10 cellular contexts compared by ENCODE assay signal in the genomic region with DNA sequence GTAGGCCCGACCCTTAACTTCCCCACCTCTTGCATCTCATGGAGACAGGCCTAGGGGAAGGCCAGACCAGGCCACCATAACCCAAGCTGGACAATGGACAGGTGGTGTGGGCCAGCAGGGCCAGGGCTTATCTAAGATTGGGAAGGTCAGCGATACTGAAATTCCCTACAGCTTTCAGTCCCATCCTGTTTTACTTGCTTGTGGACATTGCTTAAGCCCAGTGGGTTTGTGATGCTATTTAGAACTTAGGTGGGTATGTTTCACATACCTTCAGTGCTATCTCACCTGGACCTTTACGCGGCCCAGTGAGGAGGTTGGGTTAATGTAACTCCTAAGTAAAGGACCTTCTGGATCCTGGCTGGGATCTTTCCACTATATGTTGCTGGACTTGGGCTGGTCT. TPM values are rescaled to one million over a fixed set of nuclear protein-coding genes. Genes with fewer than 3 reads are reported as not detected.
DNase-seq lines count a peak whose midpoint lies in the region; ATAC-seq and TF ChIP-seq lines count a peak whose summit lies in the region.
"Had no signal": no experiment of that assay in that cellular context is flagged by ENCODE, and none has a peak within 500 bp of the region (broad histone marks: within the 10 kb centered on the region; RNA-seq: fewer than 3 reads in every experiment).

No MANE protein-coding gene starts in this region.

- no peaks in the 10 kb centered on the region for H3K27me3 ChIP-seq in adrenal gland
- H3K27me3 ChIP-seq in kidney epithelial cell (ENCODE audit: control insufficient read depth, insufficient read depth, low read length) = no peaks in the 10 kb centered on the region
- no peaks in the 10 kb centered on the region for H3K27me3 ChIP-seq in thoracic aorta (replicated peaks; ENCODE audit: insufficient read depth)

- H3K4me3 ChIP-seq in adrenal gland = peak overlapping the region in 2 of 4 donors; percentile 53 to 81
- peak overlapping the region; percentile 84 for H3K4me3 ChIP-seq in kidney epithelial cell (ENCODE audit: low read depth, low read length)
- peak overlapping the region; percentile 85 for H3K4me3 ChIP-seq in thoracic aorta

- intact Hi-C loops in adrenal gland (cut with DNase I) = no loop called here

- H3K27ac Mint-ChIP-seq in activated T-cell treated with anti-CD3 and anti-CD28 coated beads, Interleukin-2, amount 50 U/mL, for 24 hours = no peak overlapping the region

- H3K9me3 Mint-ChIP-seq in activated T-cell treated with anti-CD3 and anti-CD28 coated beads, Interleukin-2, amount 50 U/mL, for 24 hours = no peaks in the 10 kb centered on the region
- H3K9me3 Mint-ChIP-seq: CD4-positive, alpha-beta memory T cell had no signal

- H3K9me3 ChIP-seq in adrenal gland (replicated peaks in 1 of 3) (no peaks in the 10 kb centered on the region), thoracic aorta (no peaks in the 10 kb centered on the region)

- TF ChIP-seq POLR2A in adrenal gland (IDR thresholded peaks at IDR 0.05) = no peak

- no peak for TF ChIP-seq CTCF in adrenal gland (IDR thresholded peaks at IDR 0.05)
- TF ChIP-seq CTCF in kidney epithelial cell (IDR thresholded peaks at IDR 0.05; ENCODE audit: insufficient read depth, low read length, poor library complexity, severe bottlenecking) = no peak
- no peak for TF ChIP-seq CTCF in thoracic aorta (IDR thresholded peaks at IDR 0.05)

- H3K4me1 Mint-ChIP-seq in activated T-cell treated with anti-CD3 and anti-CD28 coated beads, Interleukin-2, amount 50 U/mL, for 24 hours (ENCODE audit: low read depth) = peaks cover 35% of the 10 kb centered on the region

- H3K27me3 Mint-ChIP-seq in activated T-cell treated with anti-CD3 and anti-CD28 coated beads, Interleukin-2, amount 50 U/mL, for 24 hours = peaks cover 53% of the 10 kb centered on the region

- peak overlapping the region; percentile 84 for H3K4me3 Mint-ChIP-seq in activated T-cell treated with anti-CD3 and anti-CD28 coated beads, Interleukin-2, amount 50 U/mL, for 24 hours

- 36 to 60% (median 42%) methylated on average over 4 of the region's 4 CpGs for WGBS in adrenal gland, 4 donors

- H3K4me1 ChIP-seq in adrenal gland (replicated peaks in 1 of 2) (peaks cover 34 to 64% of the 10 kb centered on the region in 2 donors), thoracic aorta (ENCODE audit: control insufficient read depth in 1 of 2, low read depth in 2 of 2) (peaks cover 24 to 60% of the 10 kb centered on the region in 2 donors)

- H3K36me3 Mint-ChIP-seq in activated T-cell treated with anti-CD3 and anti-CD28 coated beads, Interleukin-2, amount 50 U/mL, for 24 hours (ENCODE audit: low read depth) = peaks cover 1% of the 10 kb centered on the region
- H3K36me3 Mint-ChIP-seq: CD4-positive, alpha-beta memory T cell had no signal

- ATAC-seq in thoracic aorta (ENCODE audit: insufficient number of reproducible peaks, low FRiP score, low read depth) = no peak

- peak overlapping the region; percentile 68 to 98 (median 92) for H3K27ac ChIP-seq in adrenal gland
- peak overlapping the region; percentile 86 to 95 for H3K27ac ChIP-seq in thoracic aorta
- H3K27ac ChIP-seq: KMS-11 had no signal

- no peaks in the 10 kb centered on the region for H3K36me3 ChIP-seq in adrenal gland (replicated peaks in 1 of 2)
- no peaks in the 10 kb centered on the region for H3K36me3 ChIP-seq in kidney epithelial cell (ENCODE audit: control insufficient read depth, insufficient read depth, low read length)
- no peaks in the 10 kb centered on the region for H3K36me3 ChIP-seq in thoracic aorta

- no peak for DNase-seq in activated T-cell treated with anti-CD3 and anti-CD28 coated beads, Interleukin-2, amount 50 U/mL, for 24 hours
- no peak for DNase-seq in activated T-cell treated with anti-CD3 and anti-CD28 coated beads, Interleukin-2, amount 50 U/mL, for 48 hours
- no peak for DNase-seq in adrenal gland
- no peak for DNase-seq in kidney epithelial cell (ENCODE audit: low read depth)
- no peak for DNase-seq in thoracic aorta (ENCODE audit: low spot score)
- no peak for DNase-seq in DMS153 (lab: John Stamatoyannopoulos, UW)
- DNase-seq in ureter (ENCODE audit: low spot score) = no peak
- no peak for DNase-seq in NCI-H82 (lab: John Stamatoyannopoulos, UW)
- DNase-seq: CD4-positive, alpha-beta memory T cell had no signal

RNA-seq across cellular contexts. Expression of gene FADS2, which starts 1.7 kb away (rescaled TPM):
- total RNA-seq in adrenal gland (1,000 to 10,000 TPM in 2 of 8 donors, 100 to 1,000 TPM in 6; 302 to 1,301 (median 562) TPM), kidney epithelial cell (222 and 235 TPM in 2 replicates), thoracic aorta (100 to 1,000 TPM in 1 of 2 donors, 10 to 100 TPM in 1; 89.2 to 234 TPM), ureter (118 TPM)
- polyA plus RNA-seq in adrenal gland = 1,000 to 10,000 TPM in 1 of 3 donors, 100 to 1,000 TPM in 2; 134 to 1,327 (median 153) TPM

RNA-seq across cellular contexts. Expression of gene FADS1, which starts 13.0 kb away (rescaled TPM):
- total RNA-seq in adrenal gland (100 to 1,000 TPM in 5 of 8 donors, 10 to 100 TPM in 3; 60.3 to 361 (median 102) TPM), kidney epithelial cell (94.5 and 96.3 TPM in 2 replicates), thoracic aorta (10 to 100 TPM; 39.0 to 52.9 TPM), ureter (40.7 TPM)
- 100 to 1,000 TPM in 1 of 3 donors, 10 to 100 TPM in 2; 28.3 to 410 (median 32.1) TPM for polyA plus RNA-seq in adrenal gland

RNA-seq across cellular contexts. Expression of gene FEN1, which starts 37.1 kb away (rescaled TPM):
- total RNA-seq in adrenal gland (10 to 100 TPM in 4 of 8 donors, 1 to 10 TPM in 4; 8.4 to 25.6 (median 10.0) TPM), kidney epithelial cell (31.3 and 32.9 TPM in 2 replicates), thoracic aorta (1 to 10 TPM; 4.5 to 5.4 TPM), ureter (10.4 TPM)
- 10 to 100 TPM in 1 of 3 donors, 1 to 10 TPM in 2; 3.9 to 32.0 (median 4.5) TPM for polyA plus RNA-seq in adrenal gland

RNA-seq across cellular contexts. Expression of gene TMEM258, which starts 37.4 kb away (rescaled TPM):
- total RNA-seq in adrenal gland (100 to 1,000 TPM in 4 of 8 donors, 10 to 100 TPM in 4; 22.8 to 161 (median 116) TPM), kidney epithelial cell (75.8 and 135 TPM in 2 replicates), thoracic aorta (10 to 100 TPM; 17.3 to 63.6 TPM), ureter (98.7 TPM)
- 100 to 1,000 TPM in 2 of 3 donors, 10 to 100 TPM in 1; 91.5 to 215 (median 137) TPM for polyA plus RNA-seq in adrenal gland
